Comparison of ENCODE assay signal across 17 cellular contexts in genomic region chr1:29193879-29194455, GRCh38.
"Had no signal": no experiment of that assay in that cellular context is flagged by ENCODE, and none has a peak within 500 bp of the region (broad histone marks: within the 10 kb centered on the region; RNA-seq: fewer than 3 reads in every experiment).

No MANE protein-coding gene starts in this region.

- H3K4me2 ChIP-seq: smooth muscle cell had no signal

- H3K36me3 Mint-ChIP-seq: natural killer cell treated with Interleukin-12 subunit alpha and Interleukin-12 subunit beta and Interleukin-15 and Interleukin-18, amount 100 ng/mL, for 72 hours had no signal

- H3K27ac Mint-ChIP-seq: activated CD4-positive, alpha-beta T cell treated with anti-CD3 and anti-CD28 coated beads, Interleukin-2, amount 10 ng/mL, durations not matched to agents 24 days and 14 days; activated CD8-positive, alpha-beta T cell treated with anti-CD3 and anti-CD28 coated beads, Interleukin-2, amount 10 ng/mL, durations not matched to agents 7 days and 5 days; activated T-helper 1 cell treated with anti-CD3 and anti-CD28 coated beads, Interleukin-12 subunit alpha, Interleukin-12 subunit beta, Interleukin-2, Interleukin-4 antibody, amounts not matched to agents 30 ng/mL and 10 ng/mL and 1 ng/mL, durations not matched to agents 14 hours and 24 hours and 36 hours; endodermal cell; stimulated activated naive B cell treated with anti-CD40 and anti-IgM and Interleukin-4, amounts not matched to agents 10 μg/mL and 1 μg/mL and 100 μg/mL, for 72 hours had no signal

- H3K4me1 Mint-ChIP-seq: activated CD4-positive, alpha-beta T cell treated with anti-CD3 and anti-CD28 coated beads, Interleukin-2, amount 10 ng/mL, durations not matched to agents 24 days and 14 days; stimulated activated naive B cell treated with anti-CD40 and anti-IgM and Interleukin-4, amounts not matched to agents 10 μg/mL and 1 μg/mL and 100 μg/mL, for 72 hours had no signal

- H3K9me3 ChIP-seq: heart left ventricle, lower lobe of right lung, transverse colon, uterus had no signal

- DNase-seq: activated CD4-positive, alpha-beta T cell treated with anti-CD3 and anti-CD28 coated beads, Interleukin-2, amount 10 ng/mL, durations not matched to agents 24 days and 14 days; activated CD8-positive, alpha-beta T cell treated with anti-CD3 and anti-CD28 coated beads, Interleukin-2, amount 10 ng/mL, durations not matched to agents 7 days and 5 days; cerebellar nuclear complex; cortex of kidney; endodermal cell; heart left ventricle; kidney; lower lobe of right lung; midbrain; nucleus accumbens; stimulated activated CD4-positive, alpha-beta T cell treated with anti-CD3 and anti-CD28 coated beads, Interleukin-15, amount 100 ng/mL, for 24 hours; stimulated activated naive B cell treated with anti-CD40 and anti-IgM and Interleukin-4, amounts not matched to agents 10 μg/mL and 1 μg/mL and 100 μg/mL, for 72 hours; transverse colon; uterus had no signal

- H3K4me3 Mint-ChIP-seq: activated CD4-positive, alpha-beta T cell treated with anti-CD3 and anti-CD28 coated beads, Interleukin-2, amount 10 ng/mL, durations not matched to agents 24 days and 14 days; activated CD8-positive, alpha-beta T cell treated with anti-CD3 and anti-CD28 coated beads, Interleukin-2, amount 10 ng/mL, durations not matched to agents 7 days and 5 days; activated T-helper 1 cell treated with anti-CD3 and anti-CD28 coated beads, Interleukin-12 subunit alpha, Interleukin-12 subunit beta, Interleukin-2, Interleukin-4 antibody, amounts not matched to agents 30 ng/mL and 10 ng/mL and 1 ng/mL, durations not matched to agents 14 hours and 24 hours and 36 hours; endodermal cell; natural killer cell treated with Interleukin-12 subunit alpha and Interleukin-12 subunit beta and Interleukin-15 and Interleukin-18, amount 100 ng/mL, for 72 hours; stimulated activated naive B cell treated with anti-CD40 and anti-IgM and Interleukin-4, amounts not matched to agents 10 μg/mL and 1 μg/mL and 100 μg/mL, for 72 hours had no signal

- H3K4me1 ChIP-seq: heart left ventricle, lower lobe of right lung, uterus had no signal

- H3K9me3 Mint-ChIP-seq: activated CD4-positive, alpha-beta T cell treated with anti-CD3 and anti-CD28 coated beads, Interleukin-2, amount 10 ng/mL, durations not matched to agents 24 days and 14 days; activated T-helper 1 cell treated with anti-CD3 and anti-CD28 coated beads, Interleukin-12 subunit alpha, Interleukin-12 subunit beta, Interleukin-2, Interleukin-4 antibody, amounts not matched to agents 30 ng/mL and 10 ng/mL and 1 ng/mL, durations not matched to agents 14 hours and 24 hours and 36 hours; natural killer cell treated with Interleukin-12 subunit alpha and Interleukin-12 subunit beta and Interleukin-15 and Interleukin-18, amount 100 ng/mL, for 72 hours had no signal

- H3K36me3 ChIP-seq: uterus had no signal

- H3K4me3 ChIP-seq: heart left ventricle, lower lobe of right lung, smooth muscle cell, transverse colon, uterus had no signal

- H3K27me3 ChIP-seq: heart left ventricle, transverse colon, uterus had no signal

- H3K27ac ChIP-seq: heart left ventricle, lower lobe of right lung, transverse colon, uterus had no signal

- H3K27me3 Mint-ChIP-seq: activated CD4-positive, alpha-beta T cell treated with anti-CD3 and anti-CD28 coated beads, Interleukin-2, amount 10 ng/mL, durations not matched to agents 24 days and 14 days; natural killer cell treated with Interleukin-12 subunit alpha and Interleukin-12 subunit beta and Interleukin-15 and Interleukin-18, amount 100 ng/mL, for 72 hours; stimulated activated naive B cell treated with anti-CD40 and anti-IgM and Interleukin-4, amounts not matched to agents 10 μg/mL and 1 μg/mL and 100 μg/mL, for 72 hours had no signal
